In genomic region chr1:68600049-68600661, GRCh38 we compare ENCODE assay signal across 7 cellular contexts.
DNase-seq lines count a peak whose midpoint lies in the region; ATAC-seq and TF ChIP-seq lines count a peak whose summit lies in the region.

No MANE protein-coding gene starts in this region.

- peak; percentile 50 for ATAC-seq in GM18499 (IDR thresholded peaks at IDR 0.05; ENCODE audit: insufficient read depth, unreplicated experiment)
- peak; percentile 22 for ATAC-seq in sciatic nerve
- no peak for ATAC-seq in aorta (ENCODE audit: low FRiP score)
- ATAC-seq in natural killer cell, result no peak

- H3K36me3 ChIP-seq in aorta (ENCODE audit: control insufficient read depth in 1 of 2, insufficient read depth in 2 of 2, low read length in 1 of 2), result no peaks in the 10 kb centered on the region

- H3K27ac Mint-ChIP-seq in endothelial cell (ENCODE audit: unreplicated experiment) (no peak overlapping the region), natural killer cell (no peak overlapping the region)

- no peak overlapping the region for H3K4me3 ChIP-seq in aorta (ENCODE audit: low read length in 2 of 2)

- TF ChIP-seq CTCF in endothelial cell (IDR thresholded peaks at IDR 0.05; ENCODE audit: unreplicated experiment) (peak; percentile 69), natural killer cell (IDR thresholded peaks at IDR 0.05) (no peak)

- no peak overlapping the region for H3K27ac ChIP-seq in aorta (ENCODE audit: low read depth in 1 of 2, low read length in 2 of 2)

- H3K4me1 Mint-ChIP-seq in endothelial cell (ENCODE audit: unreplicated experiment), result no peaks in the 10 kb centered on the region
- no peaks in the 10 kb centered on the region for H3K4me1 Mint-ChIP-seq in natural killer cell

- H3K4me1 ChIP-seq in aorta (ENCODE audit: control insufficient read depth in 1 of 2, insufficient read depth in 2 of 2, low read length in 2 of 2), result no peaks in the 10 kb centered on the region

- H3K9me3 Mint-ChIP-seq in endothelial cell (ENCODE audit: unreplicated experiment), result no peaks in the 10 kb centered on the region
- H3K9me3 Mint-ChIP-seq in natural killer cell, result peaks cover 6 to 8% of the 10 kb centered on the region in 2 donors

- intact Hi-C loops in sciatic nerve (cut with DNase I), result no loop called here
- intact Hi-C loops in aorta (cut with DNase I), result no loop called here
- intact Hi-C loops in natural killer cell (cut with micrococcal nuclease), result no loop called here

- H3K4me3 Mint-ChIP-seq in endothelial cell (ENCODE audit: unreplicated experiment), result no peak overlapping the region
- no peak overlapping the region for H3K4me3 Mint-ChIP-seq in natural killer cell

- H3K9me3 ChIP-seq in aorta (ENCODE audit: control insufficient read depth, low read length), result no peaks in the 10 kb centered on the region

- H3K36me3 Mint-ChIP-seq in endothelial cell (ENCODE audit: low read depth, unreplicated experiment) (no peaks in the 10 kb centered on the region), natural killer cell (no peaks in the 10 kb centered on the region)

- no peaks in the 10 kb centered on the region for H3K27me3 ChIP-seq in aorta (ENCODE audit: control insufficient read depth in 1 of 2, insufficient read depth in 2 of 2, low read length in 1 of 2)

- WGBS in aorta, 2 donors, result 54 to 56% methylated on average over 5 of the region's 5 CpGs

- H3K27me3 Mint-ChIP-seq in endothelial cell (ENCODE audit: unreplicated experiment) (no peaks in the 10 kb centered on the region), natural killer cell (ENCODE audit: low read depth in 2 of 2) (no peaks in the 10 kb centered on the region)

- DNase-seq in NCI-H345 (lab: John Stamatoyannopoulos, UW), result peak; percentile 45
- DNase-seq in endothelial cell (ENCODE audit: low spot score), result peak; percentile 16
- no peak for DNase-seq in sciatic nerve (ENCODE audit: low spot score)
- DNase-seq in stimulated activated CD4-positive, alpha-beta T cell treated with anti-CD3 and anti-CD28 coated beads, Interleukin-12 subunit alpha, Interleukin-12 subunit beta, amount 100 ng/mL, for 4 hours, result no peak
- no peak for DNase-seq in aorta
- DNase-seq in natural killer cell, result no peak

Comparison
In these comparisons a context has a peak if more than half of its experiments do, and no peak if none do; other contexts are left out.
1. ATAC-seq: peak in GM18499 (single experiment) and sciatic nerve (single experiment); none in aorta (single experiment) and natural killer cell (0 of 3).
2. DNase-seq: peak in NCI-H345 (single experiment) and endothelial cell (single experiment); none in sciatic nerve (single experiment), stimulated activated CD4-positive, alpha-beta T cell treated with anti-CD3 and anti-CD28 coated beads, Interleukin-12 subunit alpha, Interleukin-12 subunit beta, amount 100 ng/mL, for 4 hours (single experiment), aorta (0 of 2) and natural killer cell (single experiment).